In genomic region chr7:7182156-7183060, GRCh38 we compare ENCODE assay signal across 8 cellular contexts. TPM values are rescaled to one million over a fixed set of nuclear protein-coding genes. Genes with fewer than 3 reads are reported as not detected.
DNase-seq lines count a peak whose midpoint lies in the region; ATAC-seq and TF ChIP-seq lines count a peak whose summit lies in the region.

C1GALT1 (plus strand) TSS chr7:7182544; CDS start chr7:7234320, 51,776 bp downstream.

- peaks cover 5% of the 10 kb centered on the region for H3K36me3 ChIP-seq in mucosa of descending colon (ENCODE audit: low read depth)

- H3K27ac ChIP-seq in epithelial cell of prostate, result peak within 1 kb of the TSS; percentile 95

- peaks cover 5% of the 10 kb centered on the region for H3K4me1 ChIP-seq in mucosa of descending colon (ENCODE audit: low read depth)

- peak; percentile 81 for ATAC-seq in GM21529 (IDR thresholded peaks at IDR 0.05; ENCODE audit: unreplicated experiment)
- ATAC-seq in mucosa of descending colon, result peak; percentile 94

- H3K4me3 Mint-ChIP-seq in IgD-negative memory B cell, result peak within 1 kb of the TSS; percentile 94 to 99 (median 97)

- H3K9me3 ChIP-seq in mucosa of descending colon, result no peaks in the 10 kb centered on the region

- no peaks in the 10 kb centered on the region for H3K27me3 Mint-ChIP-seq in IgD-negative memory B cell

- peaks cover 10 to 23% (median 20%) of the 10 kb centered on the region in 3 donors for H3K4me1 Mint-ChIP-seq in IgD-negative memory B cell

- no peaks in the 10 kb centered on the region for H3K9me3 Mint-ChIP-seq in IgD-negative memory B cell

- H3K27ac Mint-ChIP-seq in IgD-negative memory B cell, result peak within 1 kb of the TSS; percentile 90 to 100 (median 97)

- no peak for TF ChIP-seq CTCF in mucosa of descending colon (IDR thresholded peaks at IDR 0.05)

- intact Hi-C loops in mucosa of descending colon (cut with DNase I, micrococcal nuclease), result no loop called here

- DNase-seq in DMS153 treated with DMSO at 0.1 percent for 48 hours (lab: John Stamatoyannopoulos, UW; ENCODE audit: unreplicated experiment) (peak; percentile 96), OCI-M1 (lab: John Stamatoyannopoulos, UW) (peak; percentile 95), activated T-cell treated with anti-CD3 and anti-CD28 coated beads for 4 hours (peak; percentile 96), epithelial cell of prostate (ENCODE audit: low read depth, low spot score) (peak; percentile 88), mucosa of descending colon (peak; percentile 98)
- peak; percentile 96 for DNase-seq in stimulated activated CD8-positive, alpha-beta memory T cell treated with anti-CD3 and anti-CD28 coated beads, Interleukin-4, amount 100 ng/mL, for 24 hours (ENCODE audit: low read depth)

- peak within 1 kb of the TSS; percentile 85 for H3K4me3 ChIP-seq in mucosa of descending colon

- H3K36me3 Mint-ChIP-seq in IgD-negative memory B cell, result no peaks in the 10 kb centered on the region

RNA-seq across cellular contexts. Expression of gene C1GALT1, which starts in this region (rescaled TPM):
- 69.5 TPM for polyA plus RNA-seq in IgD-negative memory B cell
- 10 to 100 TPM; 23.3 to 38.9 (median 30.1) TPM for total RNA-seq in mucosa of descending colon

Comparison
In these comparisons a context has a peak if more than half of its experiments do, and no peak if none do; other contexts are left out.
1. Peak in every context shown above with its lines: DNase-seq, ATAC-seq, H3K4me3 ChIP-seq and H3K27ac ChIP-seq.